ENCODE assay signal across 1 cellular context in genomic region chr4:16818005-16818404, GRCh38.
TF ChIP-seq lines count a peak whose summit lies in the region.

No MANE protein-coding gene starts in this region.

TF ChIP-seq in WTC11, 78 proteins besides CTCF, POLR2A, EP300 and RAD21 (continued from another document):
- TF ChIP-seq ZNF512 (CRISPR knock-in tag; IDR thresholded peaks at IDR 0.05; ENCODE audit: borderline replicate concordance) (no peak), JUN (CRISPR knock-in tag; IDR thresholded peaks at IDR 0.05) (no peak), ZNF232 (CRISPR knock-in tag; IDR thresholded peaks at IDR 0.05) (no peak)
TF ChIP-seq in WTC11: peak in this region for 0.
